14 cellular contexts compared by ENCODE assay signal in genomic region chr16:46747777-46748651, GRCh38. TPM values are rescaled to one million over a fixed set of nuclear protein-coding genes. Genes with fewer than 3 reads are reported as not detected.
DNase-seq lines count a peak whose midpoint lies in the region; ATAC-seq and TF ChIP-seq lines count a peak whose summit lies in the region.
"Had no signal": no experiment of that assay in that cellular context is flagged by ENCODE, and none has a peak within 500 bp of the region (broad histone marks: within the 10 kb centered on the region; RNA-seq: fewer than 3 reads in every experiment).

Gene MYLK3 (minus strand): TSS chr16:46748344. CDS start chr16:46748193, 151 bp downstream.

- H3K23me2 ChIP-seq in H9 (ENCODE audit: insufficient read length, low read depth, low read length, poor library complexity, severe bottlenecking), result no peaks in the 10 kb centered on the region

- CTCF ChIA-PET in activated CD8-positive, alpha-beta memory T cell treated with anti-CD3 and anti-CD28 coated beads, Interleukin-2, amount 10 ng/mL, durations not matched to agents 7 days and 5 days (lab: Charles Lee), result no interaction called here

- H3K4me2 ChIP-seq in H9 (ENCODE audit: insufficient read depth, insufficient read length, low read length), result no peak within 1 kb of the TSS

- no peak within 1 kb of the TSS for H2BK20ac ChIP-seq in H9 (ENCODE audit: low read depth, low read length, poor library complexity, severe bottlenecking)

- H3T11ph ChIP-seq in H9 (ENCODE audit: low read length), result no peak within 1 kb of the TSS

- no peaks in the 10 kb centered on the region for H4K20me1 ChIP-seq in H9 (ENCODE audit: control insufficient read depth, insufficient read depth, insufficient read length)

- 0 out of 2 replicates have a peak, but pooled peaks cover 6% of the 10 kb centered on the region for H3K4me1 ChIP-seq in H9 (ENCODE audit: insufficient read depth, low read length)
- peaks cover 41 to 49% of the 10 kb centered on the region in 2 donors for H3K4me1 ChIP-seq in gastrocnemius medialis
- no peaks in the 10 kb centered on the region for H3K4me1 ChIP-seq in HAP-1
- H3K4me1 ChIP-seq: uterus had no signal

- no peak within 1 kb of the TSS for H2AK5ac ChIP-seq in H9 (ENCODE audit: insufficient read length, low read length)

- H4K8ac ChIP-seq in H9 (replicated peaks; ENCODE audit: insufficient read length, low read depth, low read length), result no peak within 1 kb of the TSS

- intact Hi-C loops in gastrocnemius medialis (cut with DNase I; ENCODE audit: low total_unique reads), result no loop called here

- peak within 1 kb of the TSS; percentile 62; the same call in 1 of the 2 replicates for H3K14ac ChIP-seq in H9 (ENCODE audit: insufficient read depth, low read length)

- H3K4ac ChIP-seq in H9 (ENCODE audit: low read depth, low read length), result no peak within 1 kb of the TSS; the same call in 1 of the 2 replicates

- H3K23ac ChIP-seq in H9 (ENCODE audit: insufficient read length, low read depth, low read length), result no peak within 1 kb of the TSS

- H3K9ac ChIP-seq in H9 (ENCODE audit: extremely low read depth, insufficient read length, low read length), result no peak within 1 kb of the TSS

- no peaks in the 10 kb centered on the region for H3K27me3 Mint-ChIP-seq in H9 (ENCODE audit: low read depth)
- H3K27me3 Mint-ChIP-seq in activated CD8-positive, alpha-beta memory T cell treated with anti-CD3 and anti-CD28 coated beads, Interleukin-2, amount 10 ng/mL, durations not matched to agents 7 days and 5 days, result no peaks in the 10 kb centered on the region
- H3K27me3 Mint-ChIP-seq in chondrocyte (ENCODE audit: low read depth), result no peaks in the 10 kb centered on the region
- H3K27me3 Mint-ChIP-seq: activated CD4-positive, alpha-beta memory T cell treated with anti-CD3 and anti-CD28 coated beads, Interleukin-2, amount 10 ng/mL, durations not matched to agents 7 days and 5 days; dendritic cell treated with granulocyte-macrophage colony-stimulating factor and Interleukin-4, amounts not matched to agents 40 ng/mL and 50 ng/mL, for 4 days had no signal

- TF ChIP-seq CTCF in H9 (conservative IDR thresholded peaks at IDR 0.05) (no peak), gastrocnemius medialis (IDR thresholded peaks at IDR 0.05 in 4 of 5, conservative IDR thresholded peaks at IDR 0.05 in 1 of 5) (no peak), chondrocyte (IDR thresholded peaks at IDR 0.05) (no peak)

- H3K56ac ChIP-seq in H9 (ENCODE audit: insufficient read length, low read depth, low read length), result no peak within 1 kb of the TSS

- H3K79me1 ChIP-seq in H9 (ENCODE audit: insufficient read depth, low read depth, low read length, poor library complexity, severe bottlenecking), result no peaks in the 10 kb centered on the region

- peak within 1 kb of the TSS; percentile 63 for H3K18ac ChIP-seq in H9 (ENCODE audit: insufficient read length, low read depth, low read length)

- H3K36me3 Mint-ChIP-seq in H9 (ENCODE audit: insufficient read depth in 1 of 3, low read depth in 3 of 3), result no peaks in the 10 kb centered on the region
- no peaks in the 10 kb centered on the region for H3K36me3 Mint-ChIP-seq in activated CD8-positive, alpha-beta memory T cell treated with anti-CD3 and anti-CD28 coated beads, Interleukin-2, amount 10 ng/mL, durations not matched to agents 7 days and 5 days
- no peaks in the 10 kb centered on the region for H3K36me3 Mint-ChIP-seq in chondrocyte (ENCODE audit: low read depth)
- H3K36me3 Mint-ChIP-seq: activated naive CD4-positive, alpha-beta T cell treated with anti-CD3 and anti-CD28 coated beads, Interleukin-2, amount 10 ng/mL, durations not matched to agents 7 days and 5 days had no signal

- H3K9me3 Mint-ChIP-seq in H9 (no peaks in the 10 kb centered on the region), chondrocyte (ENCODE audit: low read depth) (no peaks in the 10 kb centered on the region)
- H3K9me3 Mint-ChIP-seq in activated CD8-positive, alpha-beta memory T cell treated with anti-CD3 and anti-CD28 coated beads, Interleukin-2, amount 10 ng/mL, durations not matched to agents 7 days and 5 days (ENCODE audit: low read depth), result no peaks in the 10 kb centered on the region
- H3K9me3 Mint-ChIP-seq: activated CD4-positive, alpha-beta memory T cell treated with anti-CD3 and anti-CD28 coated beads, Interleukin-2, amount 10 ng/mL, durations not matched to agents 7 days and 5 days; activated naive CD4-positive, alpha-beta T cell treated with anti-CD3 and anti-CD28 coated beads, Interleukin-2, amount 10 ng/mL, durations not matched to agents 7 days and 5 days; dendritic cell treated with granulocyte-macrophage colony-stimulating factor and Interleukin-4, amounts not matched to agents 40 ng/mL and 50 ng/mL, for 4 days had no signal

- H3K4me3 Mint-ChIP-seq in H9 (peak within 1 kb of the TSS in 1 of 2 experiments; percentile 44; a peak in 2 of 5 replicates), chondrocyte (ENCODE audit: unreplicated experiment) (no peak within 1 kb of the TSS)
- H3K4me3 Mint-ChIP-seq in activated CD8-positive, alpha-beta memory T cell treated with anti-CD3 and anti-CD28 coated beads, Interleukin-2, amount 10 ng/mL, durations not matched to agents 7 days and 5 days, result no peak within 1 kb of the TSS
- H3K4me3 Mint-ChIP-seq: activated CD4-positive, alpha-beta memory T cell treated with anti-CD3 and anti-CD28 coated beads, Interleukin-2, amount 10 ng/mL, durations not matched to agents 7 days and 5 days; activated naive CD4-positive, alpha-beta T cell treated with anti-CD3 and anti-CD28 coated beads, Interleukin-2, amount 10 ng/mL, durations not matched to agents 7 days and 5 days; dendritic cell treated with granulocyte-macrophage colony-stimulating factor and Interleukin-4, amounts not matched to agents 40 ng/mL and 50 ng/mL, for 4 days had no signal

- H3K4me1 Mint-ChIP-seq in H9 (peaks cover 33 to 38% of the 10 kb centered on the region in 2 experiments), chondrocyte (ENCODE audit: low read depth) (peaks cover 20% of the 10 kb centered on the region)
- H3K4me1 Mint-ChIP-seq in activated CD8-positive, alpha-beta memory T cell treated with anti-CD3 and anti-CD28 coated beads, Interleukin-2, amount 10 ng/mL, durations not matched to agents 7 days and 5 days, result peaks cover 5% of the 10 kb centered on the region

- H3K9me3 ChIP-seq in H9 (ENCODE audit: control insufficient read depth, low read depth, low read length) (no peaks in the 10 kb centered on the region), gastrocnemius medialis (no peaks in the 10 kb centered on the region), HAP-1 (no peaks in the 10 kb centered on the region)
- H3K9me3 ChIP-seq: uterus had no signal

- H3K79me2 ChIP-seq in H9 (ENCODE audit: insufficient read depth, low read length), result no peaks in the 10 kb centered on the region

- DNase-seq in H9 (peak; percentile 78), amniotic epithelial cell (ENCODE audit: low read depth) (peak; percentile 46), iPS-NIHi7 (ENCODE audit: extremely low spot score) (peak; percentile 58), gastrocnemius medialis (peak in 1 of 2 donors; percentile 27), HAP-1 (ENCODE audit: low spot score in 2 of 2) (no peak), chondrocyte (ENCODE audit: low spot score) (no peak)
- DNase-seq in activated CD8-positive, alpha-beta memory T cell treated with anti-CD3 and anti-CD28 coated beads, Interleukin-2, amount 10 ng/mL, durations not matched to agents 7 days and 5 days, result no peak
- DNase-seq: activated CD4-positive, alpha-beta memory T cell treated with anti-CD3 and anti-CD28 coated beads, Interleukin-2, amount 10 ng/mL, durations not matched to agents 7 days and 5 days; activated naive CD4-positive, alpha-beta T cell treated with anti-CD3 and anti-CD28 coated beads, Interleukin-2, amount 10 ng/mL, durations not matched to agents 7 days and 5 days; GOT3; NCI-H526 treated with DMSO at 0.1 percent for 48 hours; uterus had no signal

- H3K27ac ChIP-seq in H9 (ENCODE audit: insufficient read length, low read depth, low read length) (no peak within 1 kb of the TSS), gastrocnemius medialis (peak within 1 kb of the TSS; percentile 73 to 93 (median 87))
- H3K27ac ChIP-seq: uterus had no signal

- no peak within 1 kb of the TSS for H4K5ac ChIP-seq in H9 (ENCODE audit: insufficient read length, low read depth, low read length)

- H3K27me3 ChIP-seq in H9 (ENCODE audit: insufficient read depth, low read length), result no peaks in the 10 kb centered on the region
- H3K27me3 ChIP-seq in gastrocnemius medialis, result no peaks in the 10 kb centered on the region
- H3K27me3 ChIP-seq in HAP-1 (ENCODE audit: low read depth), result no peaks in the 10 kb centered on the region
- H3K27me3 ChIP-seq: uterus had no signal

- peak within 1 kb of the TSS in 2 of 4 donors; percentile 11 to 29 for H3K4me3 ChIP-seq in gastrocnemius medialis
- no peak within 1 kb of the TSS for H3K4me3 ChIP-seq in HAP-1
- H3K4me3 ChIP-seq: uterus had no signal

- no peak within 1 kb of the TSS for H2BK5ac ChIP-seq in H9 (ENCODE audit: insufficient read length, low read length)

- H2BK15ac ChIP-seq in H9 (ENCODE audit: low read depth, low read length), result no peak within 1 kb of the TSS

- in situ Hi-C loops in gastrocnemius medialis (cut with MboI; ENCODE audit: low sequenced_read_pairs in 4 of 4) (no loop called here), HAP-1 (cut with MboI; ENCODE audit: low sequenced_read_pairs) (no loop called here)

- ATAC-seq in gastrocnemius medialis (peak; percentile 41 to 46), HG03135 (IDR thresholded peaks at IDR 0.05; ENCODE audit: unreplicated experiment) (no peak)
- ATAC-seq in activated CD8-positive, alpha-beta memory T cell treated with anti-CD3 and anti-CD28 coated beads, Interleukin-2, amount 10 ng/mL, durations not matched to agents 7 days and 5 days, result no peak

- no peaks in the 10 kb centered on the region for H3K36me3 ChIP-seq in gastrocnemius medialis
- no peaks in the 10 kb centered on the region for H3K36me3 ChIP-seq in HAP-1 (replicated peaks)
- H3K36me3 ChIP-seq: uterus had no signal

- H3K27ac Mint-ChIP-seq in H9 (peak within 1 kb of the TSS in 2 of 3 experiments; percentile 63 to 87; a peak in 5 of 7 replicates), chondrocyte (ENCODE audit: unreplicated experiment) (no peak within 1 kb of the TSS)
- H3K27ac Mint-ChIP-seq in activated CD8-positive, alpha-beta memory T cell treated with anti-CD3 and anti-CD28 coated beads, Interleukin-2, amount 10 ng/mL, durations not matched to agents 7 days and 5 days, result no peak within 1 kb of the TSS
- H3K27ac Mint-ChIP-seq: activated CD4-positive, alpha-beta memory T cell treated with anti-CD3 and anti-CD28 coated beads, Interleukin-2, amount 10 ng/mL, durations not matched to agents 7 days and 5 days; activated naive CD4-positive, alpha-beta T cell treated with anti-CD3 and anti-CD28 coated beads, Interleukin-2, amount 10 ng/mL, durations not matched to agents 7 days and 5 days; dendritic cell treated with granulocyte-macrophage colony-stimulating factor and Interleukin-4, amounts not matched to agents 40 ng/mL and 50 ng/mL, for 4 days had no signal

- no peak within 1 kb of the TSS for H2BK120ac ChIP-seq in H9 (ENCODE audit: low read depth, low read length, poor library complexity, severe bottlenecking)

- H4K91ac ChIP-seq in H9 (ENCODE audit: insufficient read length, low read depth, low read length), result peak within 1 kb of the TSS; percentile 47

- peak within 1 kb of the TSS; percentile 16 for H2BK12ac ChIP-seq in H9 (ENCODE audit: insufficient read length, low read depth, low read length)

- no peak for TF ChIP-seq POLR2A in gastrocnemius medialis (IDR thresholded peaks at IDR 0.05)

- WGBS in H9 (ENCODE audit: extremely low coverage, insufficient read length, low lambda C conversion rate), result no CpG with 5 or more reads among the region's 25 CpGs

- no peak within 1 kb of the TSS for H2AFZ ChIP-seq in H9 (ENCODE audit: low read length)

RNA-seq across cellular contexts. Expression of gene MYLK3, which starts in this region (rescaled TPM):
- 0.39 and 0.90 TPM in 2 replicates for total RNA-seq in H9 (2021)
- total RNA-seq in gastrocnemius medialis, result 1 to 10 TPM; 2.4 to 9.2 (median 5.2) TPM
- not detected for total RNA-seq in activated CD8-positive, alpha-beta memory T cell treated with anti-CD3 and anti-CD28 coated beads, Interleukin-2, amount 10 ng/mL, durations not matched to agents 7 days and 5 days
- total RNA-seq in chondrocyte, result 0.05 to 0.65 TPM (median 0.32 TPM) in 3 replicates

Comparison
In these comparisons a context has a peak if more than half of its experiments do, and no peak if none do; other contexts are left out.
1. Peak in DNase-seq in H9; RNA of the gene not detected or under 1 TPM.
2. DNase-seq: peak in amniotic epithelial cell (single experiment) and iPS-NIHi7 (single experiment); none in activated CD8-positive, alpha-beta memory T cell treated with anti-CD3 and anti-CD28 coated beads, Interleukin-2, amount 10 ng/mL, durations not matched to agents 7 days and 5 days (single experiment), HAP-1 (0 of 2) and chondrocyte (single experiment).
3. H3K27ac Mint-ChIP-seq: peak in H9 (2 of 3); none in activated CD8-positive, alpha-beta memory T cell treated with anti-CD3 and anti-CD28 coated beads, Interleukin-2, amount 10 ng/mL, durations not matched to agents 7 days and 5 days (single experiment) and chondrocyte (single experiment).
4. ATAC-seq: peak in gastrocnemius medialis (2 of 2); none in activated CD8-positive, alpha-beta memory T cell treated with anti-CD3 and anti-CD28 coated beads, Interleukin-2, amount 10 ng/mL, durations not matched to agents 7 days and 5 days (single experiment) and HG03135 (single experiment).